In the genomic region with DNA sequence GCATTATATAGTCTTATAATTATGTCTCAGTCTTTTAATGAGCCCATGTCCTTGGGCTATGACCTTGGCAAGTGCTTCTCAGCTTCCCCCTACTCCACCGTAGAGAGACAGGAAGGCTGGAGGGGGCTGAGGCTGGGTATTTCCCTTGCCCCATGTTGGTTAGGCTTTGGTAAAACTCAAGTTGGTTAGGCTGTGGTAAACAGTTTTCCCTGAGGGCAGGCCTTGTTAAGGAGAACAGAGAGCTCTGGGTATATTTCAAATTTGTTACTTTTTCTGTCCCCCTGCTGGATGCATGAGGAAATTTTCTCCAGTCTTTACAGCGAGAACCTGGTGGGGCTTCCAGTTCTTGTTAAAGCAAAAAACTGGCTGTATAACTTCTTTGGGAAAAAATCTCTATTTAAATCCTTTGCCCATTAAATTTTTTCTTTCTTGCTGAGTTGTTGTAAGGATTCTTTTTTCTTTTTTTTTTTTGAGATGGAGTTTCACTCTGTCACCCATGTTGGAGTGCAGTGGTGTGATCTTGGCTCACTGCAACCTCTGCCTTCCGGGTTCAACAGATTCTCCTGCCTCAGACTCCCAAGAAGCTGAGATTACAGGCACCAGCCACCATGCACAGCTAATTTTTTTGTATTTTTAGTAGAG, we compare ENCODE assay signal across 8 cellular contexts. TPM values are rescaled to one million over a fixed set of nuclear protein-coding genes. Genes with fewer than 3 reads are reported as not detected.
DNase-seq lines count a peak whose midpoint lies in the region; ATAC-seq and TF ChIP-seq lines count a peak whose summit lies in the region.

No MANE protein-coding gene starts in this region.

- H3K9me3 ChIP-seq in effector memory CD4-positive, alpha-beta T cell (ENCODE audit: control insufficient read depth, low read length): no peaks in the 10 kb centered on the region
- H3K9me3 ChIP-seq in neural progenitor cell (ENCODE audit: low read depth): no peaks in the 10 kb centered on the region

- H3K27me3 Mint-ChIP-seq in activated CD4-positive, alpha-beta T cell treated with anti-CD3 and anti-CD28 coated beads for 36 hours: no peaks in the 10 kb centered on the region
- H3K27me3 Mint-ChIP-seq in neural progenitor cell (ENCODE audit: insufficient read depth, low read depth): no peaks in the 10 kb centered on the region

- H3K4me3 ChIP-seq in effector memory CD4-positive, alpha-beta T cell (ENCODE audit: insufficient read depth, low read depth, low read length, poor library complexity, severe bottlenecking): no peak overlapping the region
- H3K4me3 ChIP-seq in neural progenitor cell (no peak overlapping the region), coronary artery (no peak overlapping the region)

- peak; percentile 71 for ATAC-seq in activated CD4-positive, alpha-beta T cell treated with anti-CD3 and anti-CD28 coated beads for 36 hours
- peak; percentile 63 for ATAC-seq in HG02763 (IDR thresholded peaks at IDR 0.05; ENCODE audit: unreplicated experiment)
- ATAC-seq in SK-N-SH treated with all-trans-retinoic acid at 6 μM for 48 hours: peak; percentile 58; the same call in 1 of the 3 replicates

- POLR2A ChIA-PET in activated CD4-positive, alpha-beta T cell treated with anti-CD3 and anti-CD28 coated beads for 36 hours (lab: Charles Lee): interaction anchor here (0.6 kb wide), 1 partner anchor 14 kb away, joined by 3 read pairs; no protein-coding TSS in a partner anchor

- H4K20me1 ChIP-seq in neural progenitor cell (ENCODE audit: low read depth): no peaks in the 10 kb centered on the region

- H3K4me3 Mint-ChIP-seq in activated CD4-positive, alpha-beta T cell treated with anti-CD3 and anti-CD28 coated beads for 36 hours: no peak overlapping the region
- no peak overlapping the region for H3K4me3 Mint-ChIP-seq in neural progenitor cell

- H2AFZ ChIP-seq in neural progenitor cell (replicated peaks): no peak overlapping the region

- CTCF ChIA-PET in activated CD4-positive, alpha-beta T cell treated with anti-CD3 and anti-CD28 coated beads for 36 hours (lab: Charles Lee): interaction anchor here (0.7 to 2.6 kb wide), 23 partner anchors 8 to 673 kb away, joined by 3 to 17 read pairs (median 5); a partner anchor contains a TSS

- DNase-seq in activated CD4-positive, alpha-beta T cell treated with anti-CD3 and anti-CD28 coated beads for 36 hours: peak; percentile 45
- DNase-seq in activated CD4-positive, alpha-beta T cell treated with anti-CD3 and anti-CD28 coated beads, Interleukin-2, amount 50 U/mL, for 1 hour: no peak
- peak; percentile 21 to 35 (median 34) for DNase-seq in effector memory CD4-positive, alpha-beta T cell
- peak; percentile 27 for DNase-seq in neural progenitor cell (ENCODE audit: low spot score)
- DNase-seq in coronary artery (ENCODE audit: low spot score): no peak
- DNase-seq in dedifferentiated amniotic fluid mesenchymal stem cell (ENCODE audit: extremely low spot score): no peak

- H3K36me3 ChIP-seq in effector memory CD4-positive, alpha-beta T cell (ENCODE audit: control insufficient read depth, insufficient read depth, low read length): no peaks in the 10 kb centered on the region
- H3K36me3 ChIP-seq in neural progenitor cell: no peaks in the 10 kb centered on the region

- H3K27ac Mint-ChIP-seq in activated CD4-positive, alpha-beta T cell treated with anti-CD3 and anti-CD28 coated beads for 36 hours: no peak overlapping the region
- no peak overlapping the region for H3K27ac Mint-ChIP-seq in neural progenitor cell

- TF ChIP-seq CTCF in neural progenitor cell (IDR thresholded peaks at IDR 0.05) (peak; percentile 65), coronary artery (IDR thresholded peaks at IDR 0.05) (no peak)

- no peak overlapping the region for H3K4me2 ChIP-seq in neural progenitor cell

- H3K27ac ChIP-seq in effector memory CD4-positive, alpha-beta T cell (ENCODE audit: insufficient read depth, low read length, poor library complexity, severe bottlenecking): peak overlapping the region; percentile 15
- H3K27ac ChIP-seq in neural progenitor cell (no peak overlapping the region), coronary artery (no peak overlapping the region)

- intact Hi-C loops in activated CD4-positive, alpha-beta T cell treated with anti-CD3 and anti-CD28 coated beads for 36 hours (cut with DNase I, micrococcal nuclease): loop anchor here (1.0 to 2.0 kb wide), 2 partner anchors 49 to 137 kb away; a partner anchor contains a TSS

- peaks cover 51% of the 10 kb centered on the region for H3K4me1 Mint-ChIP-seq in activated CD4-positive, alpha-beta T cell treated with anti-CD3 and anti-CD28 coated beads for 36 hours
- H3K4me1 Mint-ChIP-seq in neural progenitor cell: no peaks in the 10 kb centered on the region

- H3K9ac ChIP-seq in neural progenitor cell: no peak overlapping the region

- no peaks in the 10 kb centered on the region for H3K27me3 ChIP-seq in effector memory CD4-positive, alpha-beta T cell (replicated peaks; ENCODE audit: control insufficient read depth, insufficient read depth, low read length, poor library complexity, severe bottlenecking)
- H3K27me3 ChIP-seq in neural progenitor cell: no peaks in the 10 kb centered on the region

- H3K36me3 Mint-ChIP-seq in activated CD4-positive, alpha-beta T cell treated with anti-CD3 and anti-CD28 coated beads for 36 hours (ENCODE audit: low read depth): no peaks in the 10 kb centered on the region
- no peaks in the 10 kb centered on the region for H3K36me3 Mint-ChIP-seq in neural progenitor cell

- H3K4me1 ChIP-seq in effector memory CD4-positive, alpha-beta T cell (ENCODE audit: control insufficient read depth, insufficient read depth, low read length, poor library complexity, severe bottlenecking): peaks cover 33% of the 10 kb centered on the region
- no peaks in the 10 kb centered on the region for H3K4me1 ChIP-seq in neural progenitor cell

- no peaks in the 10 kb centered on the region for H3K79me2 ChIP-seq in neural progenitor cell (ENCODE audit: low read depth)

- H3F3A ChIP-seq in neural progenitor cell (ENCODE audit: low read depth): no peaks in the 10 kb centered on the region

- H3K9me3 Mint-ChIP-seq in activated CD4-positive, alpha-beta T cell treated with anti-CD3 and anti-CD28 coated beads for 36 hours (ENCODE audit: low read depth): no peaks in the 10 kb centered on the region
- no peaks in the 10 kb centered on the region for H3K9me3 Mint-ChIP-seq in neural progenitor cell

TF ChIP-seq in SK-N-SH treated with all-trans-retinoic acid at 6 μM for 48 hours, 23 proteins besides CTCF, POLR2A, EP300 and RAD21:
- TF ChIP-seq ESRRG (CRISPR knock-in tag; IDR thresholded peaks at IDR 0.05) (no peak), OSR1 (CRISPR knock-in tag; IDR thresholded peaks at IDR 0.05) (no peak), RARB (CRISPR knock-in tag; IDR thresholded peaks at IDR 0.05) (no peak)

RNA-seq across cellular contexts. Expression of a gene that starts 12.2 kb away (rescaled TPM):
- under 1 TPM; 0.78 to 0.91 TPM for total RNA-seq in activated CD4-positive, alpha-beta T cell treated with anti-CD3 and anti-CD28 coated beads for 36 hours
- 4.5 and 9.0 TPM in 2 replicates for total RNA-seq in neural progenitor cell (ENCODE audit: low replicate concordance)

RNA-seq across cellular contexts. Expression of a gene that starts 15.3 kb away (rescaled TPM):
- total RNA-seq in activated CD4-positive, alpha-beta T cell treated with anti-CD3 and anti-CD28 coated beads for 36 hours: 100 to 1,000 TPM; 118 to 156 TPM
- 24.3 and 30.9 TPM in 2 replicates for total RNA-seq in neural progenitor cell (ENCODE audit: low replicate concordance)

RNA-seq across cellular contexts. Expression of a gene that starts 48.6 kb away (rescaled TPM):
- 10 to 100 TPM; 38.1 to 47.9 TPM for total RNA-seq in activated CD4-positive, alpha-beta T cell treated with anti-CD3 and anti-CD28 coated beads for 36 hours
- total RNA-seq in neural progenitor cell (ENCODE audit: low replicate concordance): 9.9 and 28.8 TPM in 2 replicates

RNA-seq across cellular contexts. Expression of a gene that starts 55.8 kb away (rescaled TPM):
- total RNA-seq in activated CD4-positive, alpha-beta T cell treated with anti-CD3 and anti-CD28 coated beads for 36 hours: 100 to 1,000 TPM; 133 to 152 TPM
- total RNA-seq in neural progenitor cell (ENCODE audit: low replicate concordance): 34.1 and 58.0 TPM in 2 replicates

Comparison
In these comparisons a context has a peak if more than half of its experiments do, and no peak if none do; other contexts are left out.
1. DNase-seq: peak in activated CD4-positive, alpha-beta T cell treated with anti-CD3 and anti-CD28 coated beads for 36 hours (single experiment), effector memory CD4-positive, alpha-beta T cell (3 of 3) and neural progenitor cell (single experiment); none in activated CD4-positive, alpha-beta T cell treated with anti-CD3 and anti-CD28 coated beads, Interleukin-2, amount 50 U/mL, for 1 hour (single experiment), coronary artery (single experiment) and dedifferentiated amniotic fluid mesenchymal stem cell (single experiment).
2. Peak in every context shown above with its lines, with median percentiles within 50 percentile points of each other: ATAC-seq.